ENCODE assay signal across 29 cellular contexts in the genomic region with DNA sequence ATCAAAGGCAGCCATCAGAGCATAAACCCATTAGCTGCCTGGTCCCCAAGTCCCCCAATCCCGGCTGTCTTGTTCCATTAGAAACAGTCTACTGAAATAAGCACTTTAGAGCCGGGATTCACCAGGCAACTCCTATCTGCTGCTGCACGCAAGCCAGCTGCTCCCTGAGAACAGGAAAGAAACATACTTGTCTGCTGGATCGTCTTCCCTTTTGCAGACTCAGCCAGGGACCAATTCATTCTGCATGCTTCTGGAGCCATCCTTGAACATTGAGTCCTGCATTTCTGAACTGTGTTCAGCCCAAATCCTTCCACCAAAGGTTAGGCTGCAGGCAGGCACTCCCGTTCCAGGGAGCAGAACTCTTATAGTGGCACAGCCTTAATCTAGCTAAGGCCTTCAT. TPM values are rescaled to one million over a fixed set of nuclear protein-coding genes. Genes with fewer than 3 reads are reported as not detected.
"Had no signal": no experiment of that assay in that cellular context is flagged by ENCODE, and none has a peak within 500 bp of the region (broad histone marks: within the 10 kb centered on the region; RNA-seq: fewer than 3 reads in every experiment).

No MANE protein-coding gene starts in this region.

- H3K4me3 ChIP-seq: esophagus squamous epithelium, hepatocyte, left lung, lower lobe of right lung, ovary, smooth muscle cell, tibial artery had no signal

- H3K27me3 ChIP-seq: esophagus squamous epithelium, hepatocyte, left lung, ovary, tibial artery had no signal

- H3K9me3 Mint-ChIP-seq: central memory CD8-positive, alpha-beta T cell; effector memory CD8-positive, alpha-beta T cell; naive thymus-derived CD8-positive, alpha-beta T cell; nephron progenitor cell; stimulated activated naive CD8-positive, alpha-beta T cell treated with anti-CD3 and anti-CD28 coated beads, Interleukin-15, amount 100 ng/mL, for 72 hours; type B pancreatic cell had no signal

- H3K9me3 ChIP-seq: esophagus squamous epithelium, lower lobe of right lung, ovary, tibial artery had no signal

- H3K27ac Mint-ChIP-seq: nephron progenitor cell, type B pancreatic cell had no signal

- DNase-seq: effector memory CD8-positive, alpha-beta T cell; erythroblast; esophagus squamous epithelium; foreskin melanocyte; left cardiac atrium; left lung; lower lobe of right lung; naive thymus-derived CD8-positive, alpha-beta T cell; nephron progenitor cell; nucleus accumbens; ovary; posterior cingulate gyrus; stimulated activated CD4-positive, alpha-beta T cell treated with anti-CD3 and anti-CD28 coated beads, Interleukin-12 subunit alpha, Interleukin-12 subunit beta, amount 100 ng/mL, for 4 hours; stimulated activated CD4-positive, alpha-beta T cell treated with anti-CD3 and anti-CD28 coated beads, Interleukin-1b, Interleukin-23, amount 100 ng/mL, for 48 hours; stimulated activated CD4-positive, alpha-beta T cell treated with anti-CD3 and anti-CD28 coated beads, Interleukin-4, amount 100 ng/mL, for 1 hour; stimulated activated CD8-positive, alpha-beta memory T cell treated with anti-CD3 and anti-CD28 coated beads, Interleukin-4, amount 100 ng/mL, for 48 hours; stimulated activated naive CD4-positive, alpha-beta T cell; stimulated activated naive CD8-positive, alpha-beta T cell treated with anti-CD3 and anti-CD28 coated beads, Interleukin-15, amount 100 ng/mL, for 72 hours; tibial artery had no signal

- H3K27me3 Mint-ChIP-seq: central memory CD8-positive, alpha-beta T cell; stimulated activated naive CD8-positive, alpha-beta T cell treated with anti-CD3 and anti-CD28 coated beads, Interleukin-15, amount 100 ng/mL, for 72 hours had no signal

- H3K4me1 Mint-ChIP-seq: nephron progenitor cell had no signal

- ATAC-seq: effector memory CD8-positive, alpha-beta T cell; left cardiac atrium; left lung; lower lobe of right lung; naive thymus-derived CD8-positive, alpha-beta T cell; sciatic nerve; stimulated activated naive CD8-positive, alpha-beta T cell treated with anti-CD3 and anti-CD28 coated beads, Interleukin-15, amount 100 ng/mL, for 72 hours had no signal

- H3K4me3 Mint-ChIP-seq: nephron progenitor cell; stimulated activated naive CD8-positive, alpha-beta T cell treated with anti-CD3 and anti-CD28 coated beads, Interleukin-15, amount 100 ng/mL, for 72 hours; type B pancreatic cell had no signal

- H3K36me3 Mint-ChIP-seq: naive thymus-derived CD8-positive, alpha-beta T cell; type B pancreatic cell had no signal

- H3K36me3 ChIP-seq: esophagus squamous epithelium, left lung, lower lobe of right lung, ovary, tibial artery had no signal

- H3K27ac ChIP-seq: coronary artery, hepatocyte, ovary, tibial artery had no signal

RNA-seq across cellular contexts. Expression of a gene that starts 21.7 kb away (rescaled TPM):
- total RNA-seq: dermis microvascular lymphatic vessel endothelial cell; glomerular endothelial cell; kidney epithelial cell; naive thymus-derived CD8-positive, alpha-beta T cell; pulmonary artery endothelial cell; smooth muscle cell had no signal
- polyA plus RNA-seq: naive thymus-derived CD8-positive, alpha-beta T cell had no signal
